28 cellular contexts compared by ENCODE assay signal in genomic region chr6:119791746-119792145, GRCh38.
DNase-seq lines count a peak whose midpoint lies in the region; ATAC-seq and TF ChIP-seq lines count a peak whose summit lies in the region.
"Had no signal": no experiment of that assay in that cellular context is flagged by ENCODE, and none has a peak within 500 bp of the region (broad histone marks: within the 10 kb centered on the region; RNA-seq: fewer than 3 reads in every experiment).

No MANE protein-coding gene starts in this region.

- intact Hi-C loops in psoas muscle (cut with DNase I), result no loop called here

- no peaks in the 10 kb centered on the region for H3K4me1 ChIP-seq in psoas muscle
- H3K4me1 ChIP-seq: A549, left lung, stomach, thyroid gland had no signal

- no peaks in the 10 kb centered on the region for H3K36me3 ChIP-seq in psoas muscle (ENCODE audit: insufficient read depth in 1 of 2, low read depth in 1 of 2)
- H3K36me3 ChIP-seq: cardiac muscle cell, left lung, stomach, thyroid gland had no signal

- no peaks in the 10 kb centered on the region for H3K27me3 ChIP-seq in psoas muscle (ENCODE audit: insufficient read depth in 3 of 3, low read length in 2 of 3)
- H3K27me3 ChIP-seq: cardiac muscle cell, left lung, stomach, thyroid gland had no signal

- POLR2A ChIA-PET in RWPE1 (lab: Yijun Ruan, JAX; ENCODE audit: low non-redundant PET), result no interaction called here

- no peaks in the 10 kb centered on the region for H3K9me3 ChIP-seq in psoas muscle
- H3K9me3 ChIP-seq: A549, left lung, stomach, thyroid gland had no signal

- no peak for ATAC-seq in psoas muscle
- no peak for ATAC-seq in HG02981 (IDR thresholded peaks at IDR 0.05; ENCODE audit: unreplicated experiment)
- ATAC-seq: A549; left lung; natural killer cell treated with Interleukin-12 subunit alpha and Interleukin-12 subunit beta and Interleukin-15 and Interleukin-18, amount 100 ng/mL, for 72 hours had no signal

- TF ChIP-seq CTCF in psoas muscle (IDR thresholded peaks at IDR 0.05), result no peak
- no peak for TF ChIP-seq CTCF in RWPE1 (conservative IDR thresholded peaks at IDR 0.05; ENCODE audit: low read depth)

- H3K27ac ChIP-seq in psoas muscle, result no peak overlapping the region
- H3K27ac ChIP-seq in RWPE1, result no peak overlapping the region
- H3K27ac ChIP-seq: A549, cardiac muscle cell, left lung, PC-9, stomach, thyroid gland had no signal

- H3K4me3 ChIP-seq in psoas muscle, result no peak overlapping the region
- H3K4me3 ChIP-seq: A549, cardiac muscle cell, left lung, PC-9, smooth muscle cell, stomach, thyroid gland had no signal

- WGBS in psoas muscle, 3 donors, result 86 to 97% (median 92%) methylated on average over 1 of the region's 1 CpG

- DNase-seq in A172 (ENCODE audit: low spot score) (peak; percentile 7), M059J (ENCODE audit: low read depth) (peak; percentile 65), amniotic epithelial cell (ENCODE audit: low read depth) (peak; percentile 0), islet precursor cell (peak; percentile 80), psoas muscle (no peak), activated T-cell treated with anti-CD3 and anti-CD28 coated beads for 4 hours (no peak), RWPE1 (ENCODE audit: low spot score) (no peak)
- DNase-seq: activated CD4-positive, alpha-beta T cell treated with anti-CD3 and anti-CD28 coated beads, Interleukin-2, amount 50 U/mL, for 48 hours; activated naive CD4-positive, alpha-beta T cell treated with anti-CD3 and anti-CD28 coated beads, Interleukin-2, amount 10 ng/mL, durations not matched to agents 7 days and 5 days; amygdala; CD8-positive, alpha-beta memory T cell; DMS 273 treated with DMSO at 0.1 percent for 48 hours; hypothalamus; immature natural killer cell; IMR-90; left lung; NCI-H146; NCI-H510A; retina; stimulated activated CD4-positive, alpha-beta T cell treated with anti-CD3 and anti-CD28 coated beads, Interleukin-1b, Interleukin-23, amount 100 ng/mL, for 48 hours; stomach; thyroid gland had no signal

- CTCF ChIA-PET in RWPE1 (lab: Yijun Ruan, JAX), result interaction anchor here (0.6 kb wide), 1 partner anchor 251 kb away, joined by 3 read pairs; no protein-coding TSS in a partner anchor

Comparison
In these comparisons a context has a peak if more than half of its experiments do, and no peak if none do; other contexts are left out.
1. DNase-seq: peak in A172 (single experiment), M059J (single experiment), amniotic epithelial cell (single experiment) and islet precursor cell (single experiment); none in psoas muscle (0 of 2), activated T-cell treated with anti-CD3 and anti-CD28 coated beads for 4 hours (single experiment) and RWPE1 (single experiment).